ENCODE assay signal across 23 cellular contexts in the genomic region with DNA sequence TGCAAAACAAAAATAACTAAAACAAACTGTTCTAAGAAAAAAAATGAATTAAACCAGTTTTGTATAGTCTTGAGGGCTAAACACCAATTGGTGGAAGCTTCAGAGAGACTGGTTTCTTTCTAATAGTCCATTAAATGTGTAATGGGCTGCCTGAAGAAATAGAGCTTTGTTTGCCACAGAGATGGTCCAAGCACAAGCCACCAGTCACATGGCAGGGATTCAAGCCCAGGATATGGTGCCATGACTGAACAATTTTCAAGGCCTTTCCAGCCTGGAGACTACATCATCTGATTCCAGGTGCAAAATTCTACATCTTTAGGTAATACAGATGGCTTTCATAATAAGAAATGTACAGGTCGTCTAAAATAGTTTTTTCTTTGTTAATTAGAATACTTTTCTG.
A peak's percentile ranks its signal among the peaks of the same experiment; 100 is the strongest.
DNase-seq lines count a peak whose midpoint lies in the region; ATAC-seq, FAIRE-seq and TF ChIP-seq lines count a peak whose summit lies in the region.
"Had no signal": no experiment of that assay in that cellular context is flagged by ENCODE, and none has a peak within 500 bp of the region (broad histone marks: within the 10 kb centered on the region; RNA-seq: fewer than 3 reads in every experiment).

No MANE protein-coding gene starts in this region.

- no peaks in the 10 kb centered on the region for H3K27me3 ChIP-seq in breast epithelium
- H3K27me3 ChIP-seq in mammary epithelial cell (ENCODE audit: insufficient read depth, low read length) = no peaks in the 10 kb centered on the region
- no peaks in the 10 kb centered on the region for H3K27me3 ChIP-seq in endothelial cell of umbilical vein (ENCODE audit: control insufficient read depth in 2 of 2, insufficient read depth in 2 of 2, low read length in 2 of 2)
- no peaks in the 10 kb centered on the region for H3K27me3 ChIP-seq in neural progenitor cell
- no peaks in the 10 kb centered on the region for H3K27me3 ChIP-seq in stomach

- H2AFZ ChIP-seq in mammary epithelial cell (ENCODE audit: low read depth, low read length) (no peak overlapping the region), endothelial cell of umbilical vein (ENCODE audit: low read depth, low read length) (peak overlapping the region; percentile 44), neural progenitor cell (replicated peaks) (peak overlapping the region; percentile 44)

- H3K9me1 ChIP-seq in endothelial cell of umbilical vein (replicated peaks; ENCODE audit: control insufficient read depth, extremely low read depth, insufficient read depth, low read length) = no peaks in the 10 kb centered on the region

- H3K4me1 ChIP-seq in breast epithelium (no peaks in the 10 kb centered on the region), mammary epithelial cell (ENCODE audit: insufficient read depth, low read length) (no peaks in the 10 kb centered on the region), endothelial cell of umbilical vein (ENCODE audit: control insufficient read depth, extremely low read depth, insufficient read depth, low read length) (no peaks in the 10 kb centered on the region), neural progenitor cell (peaks cover 3% of the 10 kb centered on the region), stomach (no peaks in the 10 kb centered on the region)

- in situ Hi-C loops in mammary epithelial cell (cut with MboI; ENCODE audit: low sequenced_read_pairs in 2 of 2) = no loop called here

- TF ChIP-seq CTCF in breast epithelium (IDR thresholded peaks at IDR 0.05) (no peak), mammary epithelial cell (conservative IDR thresholded peaks at IDR 0.05 in 1 of 2, IDR thresholded peaks at IDR 0.05 in 1 of 2; ENCODE audit: extremely low read depth in 1 of 2, insufficient read depth in 1 of 2, low read depth in 1 of 2, low read length in 2 of 2) (no peak), endothelial cell of umbilical vein (IDR thresholded peaks at IDR 0.05; ENCODE audit: extremely low read depth in 1 of 2, insufficient read depth in 1 of 2, low read depth in 1 of 2, low read length in 2 of 2) (no peak), neural progenitor cell (IDR thresholded peaks at IDR 0.05) (no peak), endothelial cell (IDR thresholded peaks at IDR 0.05; ENCODE audit: unreplicated experiment) (no peak), stomach (IDR thresholded peaks at IDR 0.05) (no peak)

- H3K27ac Mint-ChIP-seq in neural progenitor cell (no peak overlapping the region), endothelial cell (ENCODE audit: unreplicated experiment) (no peak overlapping the region)
- H3K27ac Mint-ChIP-seq: B cell, CD14-positive monocyte had no signal

- dilution Hi-C loops in mammary epithelial cell (cut with HindIII; ENCODE audit: low sequenced_read_pairs) = no loop called here
- dilution Hi-C loops in endothelial cell of umbilical vein (cut with MboI; ENCODE audit: extremely low pct_ligation_motif_present, low sequenced_read_pairs) = no loop called here

- TF ChIP-seq EP300 in stomach (IDR thresholded peaks at IDR 0.05) = no peak

- H3K27me3 Mint-ChIP-seq in neural progenitor cell (ENCODE audit: insufficient read depth, low read depth) = peaks cover 3% of the 10 kb centered on the region
- peaks cover 3% of the 10 kb centered on the region for H3K27me3 Mint-ChIP-seq in endothelial cell (ENCODE audit: unreplicated experiment)
- H3K27me3 Mint-ChIP-seq: B cell had no signal

- H3K4me3 ChIP-seq in breast epithelium (no peak overlapping the region), mammary epithelial cell (replicated peaks in 1 of 3; ENCODE audit: insufficient read depth in 1 of 3, low read depth in 2 of 3, low read length in 3 of 3) (no peak overlapping the region), endothelial cell of umbilical vein (replicated peaks in 1 of 3; ENCODE audit: insufficient read depth in 1 of 3, low read depth in 1 of 3, low read length in 3 of 3) (no peak overlapping the region), neural progenitor cell (no peak overlapping the region), stomach (no peak overlapping the region)

- no peaks in the 10 kb centered on the region for H3K36me3 ChIP-seq in breast epithelium
- H3K36me3 ChIP-seq in mammary epithelial cell (ENCODE audit: insufficient read depth, low read length) = no peaks in the 10 kb centered on the region
- H3K36me3 ChIP-seq in endothelial cell of umbilical vein (ENCODE audit: control insufficient read depth in 2 of 2, extremely low read depth in 1 of 2, insufficient read depth in 2 of 2, low read length in 2 of 2) = no peaks in the 10 kb centered on the region
- H3K36me3 ChIP-seq in neural progenitor cell = no peaks in the 10 kb centered on the region
- no peaks in the 10 kb centered on the region for H3K36me3 ChIP-seq in stomach

- CTCF ChIA-PET in mammary epithelial cell (lab: Charles Lee; ENCODE audit: low non-redundant PET) (no interaction called here), endothelial cell of umbilical vein (lab: Charles Lee) (no interaction called here)

- H3K9me3 ChIP-seq in breast epithelium (no peaks in the 10 kb centered on the region), mammary epithelial cell (replicated peaks; ENCODE audit: insufficient read depth, low read length) (no peaks in the 10 kb centered on the region), endothelial cell of umbilical vein (replicated peaks; ENCODE audit: control insufficient read depth, insufficient read depth, low read length) (no peaks in the 10 kb centered on the region), neural progenitor cell (ENCODE audit: low read depth) (no peaks in the 10 kb centered on the region), stomach (no peaks in the 10 kb centered on the region)

- H3K4me3 Mint-ChIP-seq in neural progenitor cell (no peak overlapping the region), endothelial cell (ENCODE audit: unreplicated experiment) (no peak overlapping the region)
- H3K4me3 Mint-ChIP-seq: B cell, CD14-positive monocyte had no signal

- POLR2A ChIA-PET in endothelial cell of umbilical vein (lab: Charles Lee) = no interaction called here

- no peaks in the 10 kb centered on the region for H4K20me1 ChIP-seq in mammary epithelial cell (ENCODE audit: insufficient read depth, low read length)
- no peaks in the 10 kb centered on the region for H4K20me1 ChIP-seq in endothelial cell of umbilical vein (replicated peaks; ENCODE audit: control insufficient read depth, extremely low read depth, insufficient read depth, low read length)
- H4K20me1 ChIP-seq in neural progenitor cell (ENCODE audit: low read depth) = no peaks in the 10 kb centered on the region

- no peaks in the 10 kb centered on the region for H3K36me3 Mint-ChIP-seq in neural progenitor cell
- no peaks in the 10 kb centered on the region for H3K36me3 Mint-ChIP-seq in endothelial cell (ENCODE audit: low read depth, unreplicated experiment)
- H3K36me3 Mint-ChIP-seq: CD14-positive monocyte had no signal

- H3K9me3 Mint-ChIP-seq in neural progenitor cell = peaks cover 7% of the 10 kb centered on the region
- no peaks in the 10 kb centered on the region for H3K9me3 Mint-ChIP-seq in endothelial cell (ENCODE audit: unreplicated experiment)

- WGBS in mammary epithelial cell (ENCODE audit: low coverage, missing lambda C conversion rate) = 91% methylated on average over 1 of the region's 1 CpG
- WGBS in stomach, 5 donors = 29 to 54% (median 49%) methylated on average over 1 of the region's 1 CpG

- no peak for TF ChIP-seq POLR2A in breast epithelium (IDR thresholded peaks at IDR 0.05)
- TF ChIP-seq POLR2A in endothelial cell of umbilical vein (IDR thresholded peaks at IDR 0.05; ENCODE audit: low read depth, low read length) = no peak
- no peak for TF ChIP-seq POLR2A in stomach (IDR thresholded peaks at IDR 0.05)

- H3K4me2 ChIP-seq in mammary epithelial cell (ENCODE audit: insufficient read depth, low read depth, low read length) = no peak overlapping the region
- H3K4me2 ChIP-seq in endothelial cell of umbilical vein (ENCODE audit: insufficient read depth, low read length) = no peak overlapping the region
- H3K4me2 ChIP-seq in neural progenitor cell = no peak overlapping the region

- ATAC-seq in GM18519 (IDR thresholded peaks at IDR 0.05; ENCODE audit: low FRiP score, unreplicated experiment) = no peak

- H3K79me2 ChIP-seq in mammary epithelial cell (ENCODE audit: insufficient read depth, low read length) (no peaks in the 10 kb centered on the region), endothelial cell of umbilical vein (ENCODE audit: control insufficient read depth, insufficient read depth, low read length) (no peaks in the 10 kb centered on the region), neural progenitor cell (ENCODE audit: low read depth) (no peaks in the 10 kb centered on the region)

- intact Hi-C loops in breast epithelium (cut with DNase I; ENCODE audit: low total_unique reads) = no loop called here
- intact Hi-C loops in mammary epithelial cell (cut with micrococcal nuclease) = no loop called here
- intact Hi-C loops in endothelial cell of umbilical vein (cut with micrococcal nuclease) = no loop called here
- intact Hi-C loops in stomach (cut with DNase I; ENCODE audit: low total_unique reads) = no loop called here

- H3K4me1 Mint-ChIP-seq in neural progenitor cell (no peaks in the 10 kb centered on the region), endothelial cell (ENCODE audit: unreplicated experiment) (no peaks in the 10 kb centered on the region)
- H3K4me1 Mint-ChIP-seq: B cell, CD14-positive monocyte had no signal

- FAIRE-seq in endothelial cell of umbilical vein (lab: Jason Lieb, UNC) = no peak
- FAIRE-seq: D721Med had no signal

- no peak for DNase-seq in breast epithelium (ENCODE audit: low spot score in 2 of 2)
- DNase-seq in mammary epithelial cell = no peak
- no peak for DNase-seq in endothelial cell of umbilical vein (ENCODE audit: low read depth, low spot score)
- DNase-seq in neural progenitor cell (ENCODE audit: low spot score) = no peak
- DNase-seq in endothelial cell (ENCODE audit: low spot score) = no peak
- DNase-seq in stomach = no peak
- no peak for DNase-seq in CD1c-positive myeloid dendritic cell (ENCODE audit: extremely low spot score)
- DNase-seq: DMS79; GOT3; MM.1S; NCI-H1105; NCI-H146; NCI-H2029; NCI-H2227 treated with DMSO at 0.1 percent for 48 hours; NCI-H510A treated with DMSO at 0.1 percent for 48 hours; NCI-H748 treated with DMSO at 0.1 percent for 48 hours; NK-92 treated with Interleukin-12 subunit alpha and Interleukin-12 subunit beta, amount 100 ng/mL, for 24 hours; SHP77 treated with DMSO at 0.1 percent for 48 hours had no signal

- H3K9ac ChIP-seq in mammary epithelial cell (ENCODE audit: insufficient read depth, low read length) = no peak overlapping the region
- H3K9ac ChIP-seq in endothelial cell of umbilical vein (replicated peaks; ENCODE audit: extremely low read depth, insufficient read depth, low read length) = no peak overlapping the region
- no peak overlapping the region for H3K9ac ChIP-seq in neural progenitor cell

- BruUV-seq in mammary epithelial cell (replicated peaks; lab: Mats Ljungman, UMichigan) (no TSS peak), endothelial cell of umbilical vein (replicated peaks; lab: Mats Ljungman, UMichigan) (no TSS peak)

- H3F3A ChIP-seq in neural progenitor cell (ENCODE audit: low read depth) = no peaks in the 10 kb centered on the region

- peak overlapping the region; percentile 23 to 52 for H3K27ac ChIP-seq in breast epithelium
- H3K27ac ChIP-seq in mammary epithelial cell (ENCODE audit: insufficient read depth, low read depth, low read length) = no peak overlapping the region
- no peak overlapping the region for H3K27ac ChIP-seq in endothelial cell of umbilical vein (ENCODE audit: insufficient read depth, low read depth, low read length)
- no peak overlapping the region for H3K27ac ChIP-seq in neural progenitor cell
- H3K27ac ChIP-seq in stomach = peak overlapping the region in 1 of 5 donors; percentile 20
- H3K27ac ChIP-seq: RWPE1 had no signal

Comparison
In these comparisons a context has a peak if more than half of its experiments do, and no peak if none do; other contexts are left out.
1. H3K27ac ChIP-seq: peak in breast epithelium (2 of 2); none in mammary epithelial cell (single experiment), endothelial cell of umbilical vein (single experiment) and neural progenitor cell (single experiment).